9 cellular contexts compared by ENCODE assay signal in genomic region chr2:190804182-190804795, GRCh38.
DNase-seq lines count a peak whose midpoint lies in the region; ATAC-seq and TF ChIP-seq lines count a peak whose summit lies in the region.
"Had no signal": no experiment of that assay in that cellular context is flagged by ENCODE, and none has a peak within 500 bp of the region (broad histone marks: within the 10 kb centered on the region; RNA-seq: fewer than 3 reads in every experiment).

No MANE protein-coding gene starts in this region.

- no peaks in the 10 kb centered on the region for H3K27me3 Mint-ChIP-seq in type B pancreatic cell

- no peaks in the 10 kb centered on the region for H3K9me3 Mint-ChIP-seq in type B pancreatic cell

- no peak for ATAC-seq in Right ventricle myocardium superior (ENCODE audit: poor library complexity)
- no peak for ATAC-seq in GM18519 (IDR thresholded peaks at IDR 0.05; ENCODE audit: low FRiP score, unreplicated experiment)
- ATAC-seq in GM18511 (IDR thresholded peaks at IDR 0.05; ENCODE audit: unreplicated experiment): no peak
- ATAC-seq in GM18498 (IDR thresholded peaks at IDR 0.05; ENCODE audit: unreplicated experiment): no peak

- no peak overlapping the region for H3K4me3 Mint-ChIP-seq in type B pancreatic cell

- H3K27ac ChIP-seq in cardiac muscle cell: no peak overlapping the region
- no peak overlapping the region for H3K27ac ChIP-seq in iPS-20b (ENCODE audit: low read length)
- H3K27ac ChIP-seq: SK-N-MC had no signal

- H3K4me1 Mint-ChIP-seq in type B pancreatic cell (ENCODE audit: unreplicated experiment): peaks cover 6% of the 10 kb centered on the region

- H3K4me3 ChIP-seq in cardiac muscle cell (no peak overlapping the region), iPS-20b (ENCODE audit: low read length) (no peak overlapping the region)
- H3K4me3 ChIP-seq: SK-N-MC had no signal

- no peaks in the 10 kb centered on the region for H3K9me3 ChIP-seq in cardiac muscle cell (ENCODE audit: low read depth)
- H3K9me3 ChIP-seq in iPS-20b (ENCODE audit: insufficient read depth, low read depth, low read length): no peaks in the 10 kb centered on the region

- H3K27me3 ChIP-seq in cardiac muscle cell (no peaks in the 10 kb centered on the region), iPS-20b (ENCODE audit: insufficient read depth, low read length) (no peaks in the 10 kb centered on the region)

- peak; percentile 63 for TF ChIP-seq CTCF in cardiac muscle cell (IDR thresholded peaks at IDR 0.05; ENCODE audit: low read depth, low read length)
- TF ChIP-seq CTCF in type B pancreatic cell (conservative IDR thresholded peaks at IDR 0.05): peak; percentile 80

- DNase-seq in cardiac muscle cell (ENCODE audit: low read depth in 1 of 2, low spot score in 1 of 2) (peak in 1 of 2 donors; percentile 54), Right ventricle myocardium superior (no peak), T follicular helper cell (ENCODE audit: low read depth) (peak; percentile 2), type B pancreatic cell (ENCODE audit: extremely low spot score, unreplicated experiment) (no peak)

- H3K4me1 ChIP-seq in cardiac muscle cell (ENCODE audit: low read depth) (no peaks in the 10 kb centered on the region), iPS-20b (ENCODE audit: insufficient read depth, low read length) (peaks cover 18% of the 10 kb centered on the region; the same call in 1 of the 2 replicates)

- no peaks in the 10 kb centered on the region for H3K36me3 Mint-ChIP-seq in type B pancreatic cell

- intact Hi-C loops in Right ventricle myocardium superior (cut with DNase I): no loop called here

- H3K9ac ChIP-seq in iPS-20b (ENCODE audit: low read depth, low read length): peak overlapping the region; percentile 24; the same call in 1 of the 2 replicates

- H3K36me3 ChIP-seq in cardiac muscle cell: no peaks in the 10 kb centered on the region
- no peaks in the 10 kb centered on the region for H3K36me3 ChIP-seq in iPS-20b (ENCODE audit: insufficient read depth, low read depth, low read length)

- H3K27ac Mint-ChIP-seq in type B pancreatic cell: no peak overlapping the region
